17 cellular contexts compared by ENCODE assay signal in genomic region chr11:113666584-113666983, GRCh38. TPM values are rescaled to one million over a fixed set of nuclear protein-coding genes. Genes with fewer than 3 reads are reported as not detected.
A peak's percentile ranks its signal among the peaks of the same experiment; 100 is the strongest.
DNase-seq lines count a peak whose midpoint lies in the region; ATAC-seq and TF ChIP-seq lines count a peak whose summit lies in the region.
"Had no signal": no experiment of that assay in that cellular context is flagged by ENCODE, and none has a peak within 500 bp of the region (broad histone marks: within the 10 kb centered on the region; RNA-seq: fewer than 3 reads in every experiment).

No MANE protein-coding gene starts in this region.

- no peak overlapping the region for H3K4me2 ChIP-seq in HCT116 (ENCODE audit: low read length)
- H3K4me2 ChIP-seq: GM23338 had no signal

- peaks cover 29% of the 10 kb centered on the region for H3K9me3 Mint-ChIP-seq in endodermal cell

- peaks cover 38% of the 10 kb centered on the region for H3K4me1 Mint-ChIP-seq in endodermal cell
- H3K4me1 Mint-ChIP-seq: CD4-positive, alpha-beta memory T cell had no signal

- H3K27ac ChIP-seq in HCT116 (ENCODE audit: low read depth, low read length) (no peak overlapping the region), Panc1 (ENCODE audit: low read length) (peak overlapping the region; percentile 96), endodermal cell (ENCODE audit: low read depth, low read length) (no peak overlapping the region)

- POLR2A ChIA-PET in HCT116 (lab: Charles Lee), result no interaction called here
- POLR2A ChIA-PET in Panc1 (lab: Charles Lee), result no interaction called here

- H3K9ac ChIP-seq in HCT116 (ENCODE audit: low read length) (no peak overlapping the region), endodermal cell (ENCODE audit: extremely low read depth, low read length, poor library complexity, severe bottlenecking) (no peak overlapping the region)

- no peak overlapping the region for H2AFZ ChIP-seq in HCT116 (ENCODE audit: low read depth, low read length, poor library complexity, severe bottlenecking)
- H2AFZ ChIP-seq: GM23338 had no signal

- H3K4me3 Mint-ChIP-seq in endodermal cell, result no peak overlapping the region
- H3K4me3 Mint-ChIP-seq: CD4-positive, alpha-beta memory T cell; GM23338; H9 had no signal

- BruUV-seq in HCT116 (replicated peaks; lab: Mats Ljungman, UMichigan), result no TSS peak
- no TSS peak for BruUV-seq in Panc1 (replicated peaks; lab: Mats Ljungman, UMichigan)

- ATAC-seq in HCT116, result no peak
- no peak for ATAC-seq in Panc1
- ATAC-seq: GM12878, GM23338 had no signal

- peaks cover 6% of the 10 kb centered on the region for H3K36me3 Mint-ChIP-seq in endodermal cell (ENCODE audit: low read depth)
- H3K36me3 Mint-ChIP-seq: CD4-positive, alpha-beta memory T cell had no signal

- no peak for TF ChIP-seq RAD21 in HCT116 (IDR thresholded peaks at IDR 0.05; ENCODE audit: low read depth)

- H3K4me1 ChIP-seq in HCT116 (ENCODE audit: control insufficient read depth in 1 of 2, insufficient read depth in 2 of 2, low read length in 2 of 2) (no peaks in the 10 kb centered on the region), Panc1 (ENCODE audit: control insufficient read depth, insufficient read depth, low read length) (peaks cover 17% of the 10 kb centered on the region), endodermal cell (ENCODE audit: control insufficient read depth, insufficient read depth, low read length) (peaks cover 17% of the 10 kb centered on the region)

- DNase-seq in HCT116 (ENCODE audit: low read depth, low spot score), result no peak
- DNase-seq in Panc1 (ENCODE audit: low read depth, low spot score), result no peak
- no peak for DNase-seq in endodermal cell
- no peak for DNase-seq in superior temporal gyrus (ENCODE audit: extremely low spot score)
- DNase-seq in activated CD4-positive, CD25-positive, alpha-beta regulatory T cell treated with anti-CD3 and anti-CD28 coated beads, Interleukin-2, amount 50 U/mL, for 72 hours, result no peak
- no peak for DNase-seq in activated naive CD4-positive, alpha-beta T cell treated with Interleukin-2 at 50 U/mL for 16 hours
- DNase-seq: C1 segment of cervical spinal cord; CD4-positive, alpha-beta memory T cell; COR-L47; DMS 273 treated with DMSO at 0.1 percent for 48 hours; DMS79; EL; GDM1; H9 had no signal

- TF ChIP-seq CTCF in HCT116 (IDR thresholded peaks at IDR 0.05 in 2 of 3, conservative IDR thresholded peaks at IDR 0.05 in 1 of 3; ENCODE audit: borderline replicate concordance in 1 of 3, insufficient read depth in 1 of 3, low read depth in 2 of 3, low read length in 2 of 3) (no peak), Panc1 (IDR thresholded peaks at IDR 0.05) (no peak), endodermal cell (conservative IDR thresholded peaks at IDR 0.05) (no peak)

- in situ Hi-C loops in Panc1 (cut with HindIII; ENCODE audit: low pct_unique_long_range_greater_than_20kb, low sequenced_read_pairs), result no loop called here

- H3K4me3 ChIP-seq in HCT116 (replicated peaks in 1 of 2; ENCODE audit: low read depth in 1 of 2, low read length in 2 of 2) (no peak overlapping the region), Panc1 (ENCODE audit: low read depth in 2 of 2, low read length in 2 of 2) (no peak overlapping the region), endodermal cell (ENCODE audit: low read length) (peak overlapping the region; percentile 63)
- H3K4me3 ChIP-seq: GM12878, GM23338 had no signal

- H3K36me3 ChIP-seq in HCT116 (ENCODE audit: control insufficient read depth in 1 of 2, insufficient read depth in 2 of 2, low read length in 2 of 2), result no peaks in the 10 kb centered on the region
- H3K36me3 ChIP-seq in Panc1 (ENCODE audit: control insufficient read depth, insufficient read depth, low read length), result no peaks in the 10 kb centered on the region
- H3K36me3 ChIP-seq in endodermal cell (ENCODE audit: control insufficient read depth, insufficient read depth, low read length), result no peaks in the 10 kb centered on the region

- no peak for TF ChIP-seq POLR2A in HCT116 (IDR thresholded peaks at IDR 0.05; ENCODE audit: borderline replicate concordance, extremely low read depth, insufficient read depth, insufficient read length)

- H3K27me3 Mint-ChIP-seq in endodermal cell (ENCODE audit: insufficient read depth), result no peaks in the 10 kb centered on the region

- H3K9me3 ChIP-seq in HCT116 (ENCODE audit: control insufficient read depth in 1 of 2, insufficient read depth in 1 of 2, low read depth in 1 of 2, low read length in 2 of 2) (peaks cover 0 to 5% of the 10 kb centered on the region in 2 experiments; a peak in 1 of 4 replicates), Panc1 (ENCODE audit: control insufficient read depth, insufficient read depth, low read depth, low read length) (peaks cover 12% of the 10 kb centered on the region), endodermal cell (ENCODE audit: control insufficient read depth, low read length) (peaks cover 30% of the 10 kb centered on the region)

- RAD21 ChIA-PET in HCT116 (lab: Charles Lee; ENCODE audit: low non-redundant PET in 1 of 2, low total read pairs in 2 of 2, uncharacterized antibody in 2 of 2, unreplicated experiment in 2 of 2), result no interaction called here

- H4K20me1 ChIP-seq in HCT116 (ENCODE audit: insufficient read depth), result no peaks in the 10 kb centered on the region

- intact Hi-C loops in HCT116 (cut with micrococcal nuclease) (no loop called here), Panc1 (cut with micrococcal nuclease; ENCODE audit: unreplicated experiment) (no loop called here)

- H3K9me2 ChIP-seq in HCT116 (ENCODE audit: insufficient read depth), result no peaks in the 10 kb centered on the region

- H3K27me3 ChIP-seq in HCT116 (ENCODE audit: insufficient read depth, low read length) (no peaks in the 10 kb centered on the region), Panc1 (ENCODE audit: control insufficient read depth, insufficient read depth, low read length) (no peaks in the 10 kb centered on the region), endodermal cell (ENCODE audit: control insufficient read depth, insufficient read depth, low read length, poor library complexity, severe bottlenecking) (no peaks in the 10 kb centered on the region)

- no peak overlapping the region for H3K27ac Mint-ChIP-seq in endodermal cell
- H3K27ac Mint-ChIP-seq: CD4-positive, alpha-beta memory T cell; GM23338; H9 had no signal

- CTCF ChIA-PET in HCT116 (lab: Charles Lee), result no interaction called here
- CTCF ChIA-PET in Panc1 (lab: Charles Lee), result no interaction called here

- no peaks in the 10 kb centered on the region for H3K79me2 ChIP-seq in HCT116 (ENCODE audit: insufficient read depth, low read length)

- WGBS in endodermal cell (ENCODE audit: insufficient coverage in 1 of 2, insufficient read length in 1 of 2), 2 experiments, result no CpG with 5 or more reads among the region's 2 CpGs

TF ChIP-seq in HCT116, 20 proteins besides CTCF, POLR2A, EP300 and RAD21:
- TF ChIP-seq CBX3 (IDR thresholded peaks at IDR 0.05; ENCODE audit: low read depth), result peak; percentile 32; the same call in 1 of the 2 replicates
- no peak for TF ChIP-seq SRF (IDR thresholded peaks at IDR 0.05; ENCODE audit: low read depth)

RNA-seq across cellular contexts. Expression of gene TMPRSS5, which starts 39.5 kb away (rescaled TPM):
- total RNA-seq in HCT116 (2021; ENCODE audit: unreplicated experiment), result 0.71 TPM
- 0.17 and 0.25 TPM in 2 replicates for polyA plus RNA-seq in HCT116 (2012)
- 0.85 TPM for total RNA-seq in Panc1 (2021; ENCODE audit: unreplicated experiment)
- 0.82 TPM for polyA plus RNA-seq in Panc1 (2012; ENCODE audit: insufficient read length)
- 1 to 10 TPM; 1.0 to 1.2 TPM for total RNA-seq in endodermal cell
- 2.9 TPM for polyA plus RNA-seq in endodermal cell (2013, experiment 1 of 2)
- 2.3 TPM for polyA plus RNA-seq in endodermal cell (2013, experiment 2 of 2)
- total RNA-seq: GM23338, H4 had no signal
- polyA plus RNA-seq: CD4-positive, alpha-beta memory T cell; GM23338 had no signal
